ENCODE assay signal across 8 cellular contexts in genomic region chr3:129428020-129428381, GRCh38. TPM values are rescaled to one million over a fixed set of nuclear protein-coding genes. Genes with fewer than 3 reads are reported as not detected.
DNase-seq lines count a peak whose midpoint lies in the region; ATAC-seq, FAIRE-seq and TF ChIP-seq lines count a peak whose summit lies in the region.

No MANE protein-coding gene starts in this region.

- FAIRE-seq in astrocyte (lab: Jason Lieb, UNC), result no peak

- peak overlapping the region; percentile 89 for H3K4me3 Mint-ChIP-seq in astrocyte (ENCODE audit: unreplicated experiment)

- DNase-seq in NCI-H2227 treated with DMSO at 0.1 percent for 48 hours (lab: John Stamatoyannopoulos, UW) (peak; percentile 2), NCI-H2227 (lab: John Stamatoyannopoulos, UW; ENCODE audit: unreplicated experiment) (no peak), astrocyte (ENCODE audit: low read depth) (no peak), kidney epithelial cell (ENCODE audit: low read depth) (no peak), MV-4-11 (lab: John Stamatoyannopoulos, UW) (no peak)

- no peaks in the 10 kb centered on the region for H3K9me3 Mint-ChIP-seq in astrocyte (ENCODE audit: unreplicated experiment)

- peaks cover 14% of the 10 kb centered on the region for H3K4me1 ChIP-seq in astrocyte (ENCODE audit: insufficient read depth, low read length)
- H3K4me1 ChIP-seq in subcutaneous abdominal adipose tissue (ENCODE audit: control insufficient read depth in 5 of 5, insufficient read depth in 5 of 5, low read length in 5 of 5), result peaks cover 0 to 19% (median 14%) of the 10 kb centered on the region in 5 donors

- H3K9me3 ChIP-seq in astrocyte (ENCODE audit: insufficient read depth, low read depth, low read length), result no peaks in the 10 kb centered on the region
- H3K9me3 ChIP-seq in subcutaneous abdominal adipose tissue (ENCODE audit: control insufficient read depth in 5 of 5, low read length in 5 of 5), result no peaks in the 10 kb centered on the region

- peak overlapping the region; percentile 96 for H2AFZ ChIP-seq in astrocyte (ENCODE audit: low read depth, low read length)

- H3K4me3 ChIP-seq in astrocyte (ENCODE audit: insufficient read depth, low read depth, low read length), result peak overlapping the region; percentile 76
- peak overlapping the region; percentile 66 for H3K4me3 ChIP-seq in kidney epithelial cell (ENCODE audit: low read depth, low read length)
- H3K4me3 ChIP-seq in subcutaneous abdominal adipose tissue (ENCODE audit: low read depth in 1 of 5, low read length in 5 of 5), result peak overlapping the region; percentile 76 to 92 (median 79)

- TF ChIP-seq CTCF in astrocyte (IDR thresholded peaks at IDR 0.05; ENCODE audit: insufficient read depth, low read depth, low read length), result no peak
- TF ChIP-seq CTCF in kidney epithelial cell (IDR thresholded peaks at IDR 0.05; ENCODE audit: insufficient read depth, low read length, poor library complexity, severe bottlenecking), result no peak

- H3K36me3 ChIP-seq in astrocyte (ENCODE audit: insufficient read depth, low read length) (peaks cover 15% of the 10 kb centered on the region), kidney epithelial cell (ENCODE audit: control insufficient read depth, insufficient read depth, low read length) (no peaks in the 10 kb centered on the region), subcutaneous abdominal adipose tissue (ENCODE audit: control insufficient read depth in 5 of 5, insufficient read depth in 5 of 5, low read length in 5 of 5) (peaks cover 14 to 33% (median 19%) of the 10 kb centered on the region in 5 donors)

- H3K4me1 Mint-ChIP-seq in astrocyte (ENCODE audit: low read depth, unreplicated experiment), result peaks cover 15% of the 10 kb centered on the region

- no peak overlapping the region for H3K27ac ChIP-seq in astrocyte (ENCODE audit: low read depth, low read length)
- H3K27ac ChIP-seq in subcutaneous abdominal adipose tissue (ENCODE audit: low read depth, low read length), result no peak overlapping the region

- H3K9ac ChIP-seq in astrocyte (ENCODE audit: low read length) (peak overlapping the region; percentile 60), subcutaneous abdominal adipose tissue (ENCODE audit: low read length in 5 of 5) (peak overlapping the region in 3 of 5 donors; percentile 29 to 46 (median 30))

- peaks cover 6% of the 10 kb centered on the region for H3K27me3 ChIP-seq in astrocyte (ENCODE audit: insufficient read depth, low read length)
- H3K27me3 ChIP-seq in kidney epithelial cell (ENCODE audit: control insufficient read depth, insufficient read depth, low read length), result peaks cover 7% of the 10 kb centered on the region
- no peaks in the 10 kb centered on the region for H3K27me3 ChIP-seq in subcutaneous abdominal adipose tissue (ENCODE audit: control insufficient read depth in 5 of 5, insufficient read depth in 4 of 5, low read length in 5 of 5)

- ATAC-seq in HG02938 (IDR thresholded peaks at IDR 0.05; ENCODE audit: unreplicated experiment), result no peak
- ATAC-seq in GM19324 (IDR thresholded peaks at IDR 0.05; ENCODE audit: low FRiP score, unreplicated experiment), result no peak

- H3K79me2 ChIP-seq in astrocyte (ENCODE audit: insufficient read depth, low read length), result no peaks in the 10 kb centered on the region

- peaks cover 2% of the 10 kb centered on the region for H3K27me3 Mint-ChIP-seq in astrocyte (ENCODE audit: low read depth, unreplicated experiment)

- H3K4me2 ChIP-seq in astrocyte (ENCODE audit: low read length), result peak overlapping the region; percentile 100

- H3K36me3 Mint-ChIP-seq in astrocyte (ENCODE audit: low read depth, unreplicated experiment), result peaks cover 4% of the 10 kb centered on the region

- no peaks in the 10 kb centered on the region for H4K20me1 ChIP-seq in astrocyte (ENCODE audit: insufficient read depth, low read length)

- no peak overlapping the region for H3K27ac Mint-ChIP-seq in astrocyte (ENCODE audit: unreplicated experiment)

RNA-seq across cellular contexts. Expression of gene EFCAB12, which starts 0.4 kb away (rescaled TPM):
- total RNA-seq in astrocyte, result 0.14 and 0.26 TPM in 2 replicates
- not detected in 2 replicates for total RNA-seq in kidney epithelial cell

RNA-seq across cellular contexts. Expression of gene MBD4, which starts 11.7 kb away (rescaled TPM):
- total RNA-seq in astrocyte, result 22.3 and 22.8 TPM in 2 replicates
- total RNA-seq in kidney epithelial cell, result 12.3 and 23.9 TPM in 2 replicates

RNA-seq across cellular contexts. Expression of gene IFT122, which starts 12.0 kb away (rescaled TPM):
- 17.7 and 19.9 TPM in 2 replicates for total RNA-seq in astrocyte
- total RNA-seq in kidney epithelial cell, result 9.1 and 27.2 TPM in 2 replicates
